9 cellular contexts compared by ENCODE assay signal in the genomic region with DNA sequence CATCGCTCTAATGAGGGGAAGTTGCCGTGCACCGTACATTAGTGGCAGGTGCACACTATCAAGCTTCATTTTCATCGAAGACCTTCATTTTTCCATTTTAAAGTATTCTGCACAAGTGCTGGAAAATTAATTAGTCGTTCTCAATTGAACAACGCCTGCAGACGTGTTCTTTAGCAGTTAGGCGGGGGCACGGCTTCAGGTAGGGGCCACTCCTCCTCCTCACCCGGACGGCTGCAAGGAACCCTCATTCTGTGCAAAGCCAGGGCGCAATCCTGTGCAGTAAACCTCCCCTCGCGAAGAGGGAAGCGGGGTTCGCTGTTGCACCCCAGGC. TPM values are rescaled to one million over a fixed set of nuclear protein-coding genes. Genes with fewer than 3 reads are reported as not detected.
DNase-seq lines count a peak whose midpoint lies in the region; ATAC-seq and TF ChIP-seq lines count a peak whose summit lies in the region.
"Had no signal": no experiment of that assay in that cellular context is flagged by ENCODE, and none has a peak within 500 bp of the region (broad histone marks: within the 10 kb centered on the region; RNA-seq: fewer than 3 reads in every experiment).

No MANE protein-coding gene starts in this region.

- H3F3A ChIP-seq in smooth muscle cell (ENCODE audit: low read depth), result no peaks in the 10 kb centered on the region

- DNase-seq in HAP-1 (ENCODE audit: low spot score in 2 of 2), result no peak
- no peak for DNase-seq in activated CD8-positive, alpha-beta T cell treated with anti-CD3 and anti-CD28 coated beads, Interleukin-2, amount 10 ng/mL, durations not matched to agents 7 days and 5 days
- no peak for DNase-seq in smooth muscle cell (lab: John Stamatoyannopoulos, UW; ENCODE audit: unreplicated experiment)
- DNase-seq in mucosa of descending colon, result no peak
- DNase-seq in activated CD4-positive, CD25-positive, alpha-beta regulatory T cell (lab: John Stamatoyannopoulos, UW), result no peak

- peak overlapping the region; percentile 5; the same call in 1 of the 2 replicates for H3K4me3 ChIP-seq in HAP-1
- peak overlapping the region; percentile 6 for H3K4me3 ChIP-seq in iPS-18a (ENCODE audit: low read length)
- H3K4me3 ChIP-seq in smooth muscle cell, result peak overlapping the region; percentile 59
- H3K4me3 ChIP-seq in mucosa of descending colon, result no peak overlapping the region

- intact Hi-C loops in mucosa of descending colon (cut with DNase I, micrococcal nuclease), result loop anchor here (5.0 to 10.0 kb wide), 3 partner anchors 412 to 1070 kb away; no protein-coding TSS in a partner anchor

- CTCF ChIA-PET in activated CD8-positive, alpha-beta T cell treated with anti-CD3 and anti-CD28 coated beads, Interleukin-2, amount 10 ng/mL, durations not matched to agents 7 days and 5 days (lab: Charles Lee), result interaction anchor here (0.6 to 2.7 kb wide), 19 partner anchors 9 to 1398 kb away, joined by 3 to 19 read pairs (median 4); no protein-coding TSS in a partner anchor

- no peaks in the 10 kb centered on the region for H3K9me3 Mint-ChIP-seq in activated CD8-positive, alpha-beta T cell treated with anti-CD3 and anti-CD28 coated beads, Interleukin-2, amount 10 ng/mL, durations not matched to agents 7 days and 5 days (ENCODE audit: insufficient read depth)

- H3K4me1 ChIP-seq in HAP-1 (no peaks in the 10 kb centered on the region), iPS-18a (ENCODE audit: control insufficient read depth, low read depth, low read length) (peaks cover 8% of the 10 kb centered on the region), smooth muscle cell (ENCODE audit: low read depth) (no peaks in the 10 kb centered on the region), mucosa of descending colon (ENCODE audit: low read depth) (no peaks in the 10 kb centered on the region)

- POLR2A ChIA-PET in activated CD8-positive, alpha-beta T cell treated with anti-CD3 and anti-CD28 coated beads, Interleukin-2, amount 10 ng/mL, durations not matched to agents 7 days and 5 days (lab: Charles Lee), result no interaction called here

- in situ Hi-C loops in HAP-1 (cut with MboI; ENCODE audit: low sequenced_read_pairs), result no loop called here

- no peak for ATAC-seq in activated CD8-positive, alpha-beta T cell treated with anti-CD3 and anti-CD28 coated beads, Interleukin-2, amount 10 ng/mL, durations not matched to agents 7 days and 5 days
- ATAC-seq in mucosa of descending colon, result no peak
- no peak for ATAC-seq in GM21528 (IDR thresholded peaks at IDR 0.05; ENCODE audit: low FRiP score, unreplicated experiment)
- ATAC-seq in GM21717 (IDR thresholded peaks at IDR 0.05; ENCODE audit: unreplicated experiment), result no peak

- 39% methylated on average over 16 of the region's 16 CpGs for WGBS in smooth muscle cell (ENCODE audit: low lambda C conversion rate)

- no peaks in the 10 kb centered on the region for H3K36me3 Mint-ChIP-seq in activated CD8-positive, alpha-beta T cell treated with anti-CD3 and anti-CD28 coated beads, Interleukin-2, amount 10 ng/mL, durations not matched to agents 7 days and 5 days (ENCODE audit: low read depth)

- H3K36me3 ChIP-seq in HAP-1 (replicated peaks) (no peaks in the 10 kb centered on the region), iPS-18a (ENCODE audit: control insufficient read depth, low read depth, low read length) (no peaks in the 10 kb centered on the region), smooth muscle cell (ENCODE audit: low read depth) (no peaks in the 10 kb centered on the region), mucosa of descending colon (ENCODE audit: low read depth) (no peaks in the 10 kb centered on the region)

- H3K27me3 Mint-ChIP-seq in activated CD8-positive, alpha-beta T cell treated with anti-CD3 and anti-CD28 coated beads, Interleukin-2, amount 10 ng/mL, durations not matched to agents 7 days and 5 days (ENCODE audit: low read depth), result peaks cover 38% of the 10 kb centered on the region

- no peaks in the 10 kb centered on the region for H4K20me1 ChIP-seq in smooth muscle cell (ENCODE audit: low read depth)

- peak overlapping the region; percentile 72 for H3K4me3 Mint-ChIP-seq in activated CD8-positive, alpha-beta T cell treated with anti-CD3 and anti-CD28 coated beads, Interleukin-2, amount 10 ng/mL, durations not matched to agents 7 days and 5 days

- H3K27me3 ChIP-seq in HAP-1 (ENCODE audit: low read depth) (peaks cover 4% of the 10 kb centered on the region; the same call in 1 of the 2 replicates), iPS-18a (ENCODE audit: control insufficient read depth, insufficient read depth, low read length) (peaks cover 38% of the 10 kb centered on the region), smooth muscle cell (ENCODE audit: low read depth) (peaks cover 12% of the 10 kb centered on the region)

- no peak overlapping the region for H3K9ac ChIP-seq in iPS-18a (ENCODE audit: low read length)
- H3K9ac ChIP-seq in smooth muscle cell (ENCODE audit: low read depth), result no peak overlapping the region
- H3K9ac ChIP-seq: KMS-11 had no signal

- H3K9me3 ChIP-seq in HAP-1 (no peaks in the 10 kb centered on the region), iPS-18a (ENCODE audit: control insufficient read depth, low read depth, low read length) (no peaks in the 10 kb centered on the region), smooth muscle cell (replicated peaks; ENCODE audit: low read depth) (no peaks in the 10 kb centered on the region), mucosa of descending colon (no peaks in the 10 kb centered on the region)

- H3K27ac ChIP-seq in iPS-18a (ENCODE audit: low read length) (no peak overlapping the region), smooth muscle cell (ENCODE audit: low read depth) (no peak overlapping the region)
- H3K27ac ChIP-seq: KMS-11 had no signal

- peak overlapping the region; percentile 100 for H2AFZ ChIP-seq in smooth muscle cell (ENCODE audit: low read depth)

- peak overlapping the region; percentile 92 for H3K4me2 ChIP-seq in smooth muscle cell
- H3K4me2 ChIP-seq: KMS-11 had no signal

- peaks cover 6% of the 10 kb centered on the region for H3K4me1 Mint-ChIP-seq in activated CD8-positive, alpha-beta T cell treated with anti-CD3 and anti-CD28 coated beads, Interleukin-2, amount 10 ng/mL, durations not matched to agents 7 days and 5 days (ENCODE audit: low read depth)

- no peaks in the 10 kb centered on the region for H3K79me2 ChIP-seq in smooth muscle cell (ENCODE audit: low read depth)

- TF ChIP-seq CTCF in smooth muscle cell (IDR thresholded peaks at IDR 0.05; ENCODE audit: borderline replicate concordance, insufficient read depth, poor library complexity, severe bottlenecking) (no peak), mucosa of descending colon (IDR thresholded peaks at IDR 0.05) (no peak)

- no peak overlapping the region for H3K27ac Mint-ChIP-seq in activated CD8-positive, alpha-beta T cell treated with anti-CD3 and anti-CD28 coated beads, Interleukin-2, amount 10 ng/mL, durations not matched to agents 7 days and 5 days

RNA-seq across cellular contexts. Expression of gene NFIA, which starts 39.7 kb away (rescaled TPM):
- under 1 TPM; 0.66 to 0.78 TPM for total RNA-seq in activated CD8-positive, alpha-beta T cell treated with anti-CD3 and anti-CD28 coated beads, Interleukin-2, amount 10 ng/mL, durations not matched to agents 7 days and 5 days
- total RNA-seq in smooth muscle cell (5.4 and 6.2 TPM in 2 replicates), mucosa of descending colon (100 to 1,000 TPM in 1 of 3 donors, 10 to 100 TPM in 2; 46.4 to 145 (median 51.1) TPM)
- polyA plus RNA-seq in smooth muscle cell, result 5.0 and 7.6 TPM in 2 replicates
